Comparison of ENCODE assay signal across 8 cellular contexts in genomic region chr11:61797263-61797944, GRCh38. TPM values are rescaled to one million over a fixed set of nuclear protein-coding genes. Genes with fewer than 3 reads are reported as not detected.
DNase-seq lines count a peak whose midpoint lies in the region; ATAC-seq and TF ChIP-seq lines count a peak whose summit lies in the region.

No MANE protein-coding gene starts in this region.

- TF ChIP-seq CTCF in OCI-LY1 (IDR thresholded peaks at IDR 0.05; ENCODE audit: low read length) = peak; percentile 88
- peak; percentile 88 for TF ChIP-seq CTCF in fibroblast of mammary gland (conservative IDR thresholded peaks at IDR 0.05; ENCODE audit: control insufficient read depth, insufficient read depth, low read depth, low read length)
- TF ChIP-seq CTCF in neural crest cell (conservative IDR thresholded peaks at IDR 0.05) = peak; percentile 92
- peak; percentile 73 to 90 (median 80) for TF ChIP-seq CTCF in transverse colon (IDR thresholded peaks at IDR 0.05)

- 53 to 79% methylated on average over 2 to 3 of the region's 3 CpGs for WGBS in transverse colon (ENCODE audit: low coverage in 1 of 2), 2 donors

- peaks cover 4% of the 10 kb centered on the region; the same call in 1 of the 2 replicates for H3F3A ChIP-seq in OCI-LY1 (ENCODE audit: insufficient read depth, low read length)

- no peaks in the 10 kb centered on the region for H3K9me3 ChIP-seq in CD4-positive, alpha-beta memory T cell (ENCODE audit: control insufficient read depth in 1 of 2, low read length in 2 of 2)
- H3K9me3 ChIP-seq in OCI-LY1 (ENCODE audit: low read length) (no peaks in the 10 kb centered on the region), transverse colon (no peaks in the 10 kb centered on the region)

- in situ Hi-C loops in transverse colon (cut with MboI; ENCODE audit: low pct_ligation_motif_present in 1 of 4, low pct_unique_long_range_greater_than_20kb in 1 of 4, low sequenced_read_pairs in 3 of 4) = loop anchor here in 3 of 4 donors (10.0 to 25.0 kb wide), 3 partner anchors 157 to 315 kb away; partner anchors contain the start of genes INCENP (in 2 of the 3) and BEST1 (in 1 of the 3)

- peak overlapping the region; percentile 15; the same call in 1 of the 2 replicates for H3K9ac ChIP-seq in OCI-LY1 (ENCODE audit: low read length)

- no peak overlapping the region for H2AFZ ChIP-seq in OCI-LY1 (ENCODE audit: low read length)

- peaks cover 3 to 22% (median 13%) of the 10 kb centered on the region in 4 donors for H3K4me1 Mint-ChIP-seq in CD4-positive, alpha-beta memory T cell
- H3K4me1 Mint-ChIP-seq in activated T-cell treated with anti-CD3 and anti-CD28 coated beads, Interleukin-2, amount 50 U/mL, for 4 hours (ENCODE audit: low read depth) = peaks cover 11% of the 10 kb centered on the region
- peaks cover 38% of the 10 kb centered on the region for H3K4me1 Mint-ChIP-seq in neural crest cell

- DNase-seq in CD4-positive, alpha-beta memory T cell = peak; percentile 67 to 77 (median 73)
- peak; percentile 82 for DNase-seq in HuH-7.5 (ENCODE audit: low spot score)
- peak; percentile 66 for DNase-seq in activated T-cell treated with anti-CD3 and anti-CD28 coated beads, Interleukin-2, amount 50 U/mL, for 4 hours
- peak; percentile 87 for DNase-seq in fibroblast of mammary gland (ENCODE audit: low read depth)
- DNase-seq in neural crest cell (ENCODE audit: low read depth, low spot score) = peak; percentile 67
- DNase-seq in transverse colon = peak; percentile 83
- DNase-seq in OCI-M2 (lab: John Stamatoyannopoulos, UW; ENCODE audit: unreplicated experiment) = no peak

- H3K27me3 ChIP-seq in CD4-positive, alpha-beta memory T cell (ENCODE audit: insufficient read depth, low read length) = no peaks in the 10 kb centered on the region
- H3K27me3 ChIP-seq in OCI-LY1 (ENCODE audit: insufficient read depth, low read length) (no peaks in the 10 kb centered on the region), transverse colon (no peaks in the 10 kb centered on the region)

- H3K36me3 ChIP-seq in CD4-positive, alpha-beta memory T cell (ENCODE audit: insufficient read depth, low read length) = no peaks in the 10 kb centered on the region
- H3K36me3 ChIP-seq in OCI-LY1 (ENCODE audit: insufficient read depth, low read length) (peaks cover 55% of the 10 kb centered on the region), transverse colon (no peaks in the 10 kb centered on the region)

- H3K79me2 ChIP-seq in OCI-LY1 (ENCODE audit: insufficient read depth, low read length) = peaks cover 41% of the 10 kb centered on the region

- CTCF ChIA-PET in CD4-positive, alpha-beta memory T cell (lab: Charles Lee; ENCODE audit: partially characterized antibody) = interaction anchor here (0.6 to 10.0 kb wide), 38 partner anchors 10 to 1348 kb away, joined by 3 to 169 read pairs (median 6); partner anchors contain the start of genes FADS1 and FADS2

- no peak for ATAC-seq in activated T-cell treated with anti-CD3 and anti-CD28 coated beads, Interleukin-2, amount 50 U/mL, for 4 hours

- no peak overlapping the region for H3K27ac ChIP-seq in CD4-positive, alpha-beta memory T cell (ENCODE audit: low read depth, low read length)
- H3K27ac ChIP-seq in OCI-LY1 (ENCODE audit: low read depth, low read length, poor library complexity, severe bottlenecking) (no peak overlapping the region), transverse colon (peak overlapping the region in 2 of 4 donors; percentile 17 to 34)

- peaks cover 15% of the 10 kb centered on the region for H3K4me1 ChIP-seq in CD4-positive, alpha-beta memory T cell (ENCODE audit: insufficient read depth, low read length)
- H3K4me1 ChIP-seq in OCI-LY1 (ENCODE audit: insufficient read depth, low read length, severe bottlenecking) (peaks cover 50% of the 10 kb centered on the region), transverse colon (peaks cover 0 to 15% (median 10%) of the 10 kb centered on the region in 4 donors)

- H3K9me3 Mint-ChIP-seq in CD4-positive, alpha-beta memory T cell = no peaks in the 10 kb centered on the region
- no peaks in the 10 kb centered on the region for H3K9me3 Mint-ChIP-seq in activated T-cell treated with anti-CD3 and anti-CD28 coated beads, Interleukin-2, amount 50 U/mL, for 4 hours
- H3K9me3 Mint-ChIP-seq in neural crest cell = no peaks in the 10 kb centered on the region

- TF ChIP-seq EP300 in transverse colon (IDR thresholded peaks at IDR 0.05; ENCODE audit: low read depth) = no peak

- TF ChIP-seq POLR2A in transverse colon (IDR thresholded peaks at IDR 0.05) = no peak

- peak overlapping the region in 6 of 7 donors; percentile 8 to 78 (median 20) for H3K27ac Mint-ChIP-seq in CD4-positive, alpha-beta memory T cell
- H3K27ac Mint-ChIP-seq in neural crest cell (ENCODE audit: unreplicated experiment) = no peak overlapping the region

- H3K9me2 ChIP-seq in OCI-LY1 (ENCODE audit: low read depth, low read length) = no peaks in the 10 kb centered on the region

- peak overlapping the region; percentile 6; the same call in 1 of the 2 replicates for H3K4me2 ChIP-seq in OCI-LY1 (ENCODE audit: low read length)

- no peak overlapping the region for H3K4me3 Mint-ChIP-seq in CD4-positive, alpha-beta memory T cell
- no peak overlapping the region for H3K4me3 Mint-ChIP-seq in activated T-cell treated with anti-CD3 and anti-CD28 coated beads, Interleukin-2, amount 50 U/mL, for 4 hours
- H3K4me3 Mint-ChIP-seq in neural crest cell = peak overlapping the region; percentile 86

- POLR2A ChIA-PET in CD4-positive, alpha-beta memory T cell (lab: Charles Lee; ENCODE audit: partially characterized antibody) = interaction anchor here (0.5 to 2.6 kb wide), 12 partner anchors 10 to 311 kb away, joined by 3 to 21 read pairs (median 5); partner anchors contain the start of gene FADS1

- no peaks in the 10 kb centered on the region for H3K27me3 Mint-ChIP-seq in CD4-positive, alpha-beta memory T cell
- H3K27me3 Mint-ChIP-seq in activated T-cell treated with anti-CD3 and anti-CD28 coated beads, Interleukin-2, amount 50 U/mL, for 4 hours (ENCODE audit: low read depth) = no peaks in the 10 kb centered on the region
- H3K27me3 Mint-ChIP-seq in neural crest cell (ENCODE audit: low read depth) = peaks cover 2% of the 10 kb centered on the region

- no peaks in the 10 kb centered on the region for H4K20me1 ChIP-seq in OCI-LY1 (ENCODE audit: insufficient read depth, low read length)

- H3K4me3 ChIP-seq in CD4-positive, alpha-beta memory T cell (ENCODE audit: low read length in 2 of 2) = no peak overlapping the region
- H3K4me3 ChIP-seq in OCI-LY1 (ENCODE audit: low read depth, low read length, poor library complexity, severe bottlenecking) (no peak overlapping the region), fibroblast of mammary gland (ENCODE audit: control insufficient read depth, low read depth, low read length) (no peak overlapping the region), transverse colon (no peak overlapping the region)

- H3K36me3 Mint-ChIP-seq in CD4-positive, alpha-beta memory T cell = peaks cover 0 to 12% of the 10 kb centered on the region in 2 donors
- peaks cover 18% of the 10 kb centered on the region for H3K36me3 Mint-ChIP-seq in activated T-cell treated with anti-CD3 and anti-CD28 coated beads, Interleukin-2, amount 50 U/mL, for 4 hours (ENCODE audit: insufficient read depth)
- H3K36me3 Mint-ChIP-seq in neural crest cell (ENCODE audit: low read depth) = peaks cover 11% of the 10 kb centered on the region

- intact Hi-C loops in CD4-positive, alpha-beta memory T cell (cut with micrococcal nuclease) = loop anchor here (1.0 kb wide), 8 partner anchors 18 to 581 kb away; no protein-coding TSS in a partner anchor
- intact Hi-C loops in transverse colon (cut with DNase I; ENCODE audit: low total_unique reads) = loop anchor here (10.0 kb wide), 1 partner anchor 287 kb away; no protein-coding TSS in a partner anchor

RNA-seq across cellular contexts. Expression of gene FEN1, which starts 4.7 kb away (rescaled TPM):
- total RNA-seq in CD4-positive, alpha-beta memory T cell = 1 to 10 TPM; 7.4 to 8.0 TPM
- polyA plus RNA-seq in CD4-positive, alpha-beta memory T cell = 10 to 100 TPM; 12.7 to 15.4 TPM
- 100 to 1,000 TPM in 1 of 3 donors, 10 to 100 TPM in 2; 92.8 to 108 (median 94.2) TPM for total RNA-seq in activated T-cell treated with anti-CD3 and anti-CD28 coated beads, Interleukin-2, amount 50 U/mL, for 4 hours
- total RNA-seq in neural crest cell (99.6 TPM in 2 replicates), transverse colon (1 to 10 TPM in 3 of 4 donors, under 1 TPM in 1; 1.00 to 9.4 (median 4.5) TPM)

RNA-seq across cellular contexts. Expression of gene TMEM258, which starts 5.0 kb away (rescaled TPM):
- total RNA-seq in CD4-positive, alpha-beta memory T cell = 100 to 1,000 TPM; 113 to 117 TPM
- polyA plus RNA-seq in CD4-positive, alpha-beta memory T cell = 100 to 1,000 TPM; 186 to 276 TPM
- total RNA-seq in activated T-cell treated with anti-CD3 and anti-CD28 coated beads, Interleukin-2, amount 50 U/mL, for 4 hours = 100 to 1,000 TPM; 139 to 143 (median 142) TPM
- total RNA-seq in neural crest cell (162 and 174 TPM in 2 replicates), transverse colon (10 to 100 TPM in 3 of 4 donors, 1 to 10 TPM in 1; 8.2 to 34.7 (median 23.7) TPM)

RNA-seq across cellular contexts. Expression of gene FADS1, which starts 19.4 kb away (rescaled TPM):
- total RNA-seq in CD4-positive, alpha-beta memory T cell = 1 to 10 TPM; 1.7 to 2.2 TPM
- under 1 TPM; 0.70 to 0.72 TPM for polyA plus RNA-seq in CD4-positive, alpha-beta memory T cell
- total RNA-seq in activated T-cell treated with anti-CD3 and anti-CD28 coated beads, Interleukin-2, amount 50 U/mL, for 4 hours = 1 to 10 TPM; 2.1 to 3.5 (median 3.3) TPM
- total RNA-seq in neural crest cell = 245 and 248 TPM in 2 replicates
- total RNA-seq in transverse colon = 10 to 100 TPM in 1 of 4 donors, 1 to 10 TPM in 3; 2.2 to 13.8 (median 3.7) TPM

RNA-seq across cellular contexts. Expression of gene FADS2, which starts 30.7 kb away (rescaled TPM):
- under 1 TPM; 0.22 to 0.73 TPM for total RNA-seq in CD4-positive, alpha-beta memory T cell
- polyA plus RNA-seq in CD4-positive, alpha-beta memory T cell = under 1 TPM; 0.06 to 0.94 TPM
- 1 to 10 TPM; 2.5 to 3.6 (median 3.1) TPM for total RNA-seq in activated T-cell treated with anti-CD3 and anti-CD28 coated beads, Interleukin-2, amount 50 U/mL, for 4 hours
- total RNA-seq in neural crest cell (939 and 976 TPM in 2 replicates), transverse colon (10 to 100 TPM in 1 of 4 donors, 1 to 10 TPM in 3; 2.7 to 28.8 (median 3.9) TPM)

RNA-seq across cellular contexts. Expression of gene MYRF, which starts 45.0 kb away (rescaled TPM):
- total RNA-seq in CD4-positive, alpha-beta memory T cell = 1 to 10 TPM in 1 of 2 experiments, under 1 TPM in 1; 0.94 to 1.6 TPM
- polyA plus RNA-seq in CD4-positive, alpha-beta memory T cell = under 1 TPM; 0.44 to 0.83 TPM
- 1 to 10 TPM in 1 of 3 donors, under 1 TPM in 2; 0.08 to 1.1 (median 0.24) TPM for total RNA-seq in activated T-cell treated with anti-CD3 and anti-CD28 coated beads, Interleukin-2, amount 50 U/mL, for 4 hours
- 3.5 and 3.9 TPM in 2 replicates for total RNA-seq in neural crest cell
- total RNA-seq in transverse colon = 10 to 100 TPM in 3 of 4 donors, 1 to 10 TPM in 1; 2.0 to 14.2 (median 10.7) TPM

Comparison
In these comparisons a context has a peak if more than half of its experiments do, and no peak if none do; other contexts are left out.
1. RNA of gene FADS1, which starts 19.4 kb away (total RNA-seq): 245 to 248 TPM in neural crest cell; 2.2 to 13.8 TPM in transverse colon, 2.1 to 3.5 TPM in activated T-cell treated with anti-CD3 and anti-CD28 coated beads, Interleukin-2, amount 50 U/mL, for 4 hours and 1.7 to 2.2 TPM in CD4-positive, alpha-beta memory T cell; every median in the first group is over 10 times any median in the second.
2. Peak in every context shown above with its lines, with median percentiles within 50 percentile points of each other: CTCF ChIP-seq.